Comparison of ENCODE assay signal across 1 cellular context in genomic region chr5:133510634-133511262, GRCh38.
A peak's percentile ranks its signal among the peaks of the same experiment; 100 is the strongest.
TF ChIP-seq lines count a peak whose summit lies in the region.

No MANE protein-coding gene starts in this region.

TF ChIP-seq in K562, 482 proteins besides CTCF, POLR2A, EP300 and RAD21 (continued from another document and continues in another):
- TF ChIP-seq E2F1 (CRISPR knock-in tag; IDR thresholded peaks at IDR 0.05) (no peak), NFATC3 (IDR thresholded peaks at IDR 0.05) (no peak), ZNF449 (CRISPR knock-in tag; IDR thresholded peaks at IDR 0.05) (no peak), ZNF77 (CRISPR knock-in tag; IDR thresholded peaks at IDR 0.05) (no peak), CAMTA2 (CRISPR knock-in tag; conservative IDR thresholded peaks at IDR 0.05) (no peak), NFE2 (IDR thresholded peaks at IDR 0.05; ENCODE audit: low read depth) (peak; percentile 97), NR2C1 (IDR thresholded peaks at IDR 0.05) (no peak), NR2C1 (tag; IDR thresholded peaks at IDR 0.05) (no peak), BRD9 (IDR thresholded peaks at IDR 0.05; ENCODE audit: low read depth, partially characterized antibody) (no peak), POLR2AphosphoS2 (IDR thresholded peaks at IDR 0.05; ENCODE audit: low read length) (no peak), YY1 (IDR thresholded peaks at IDR 0.05; ENCODE audit: borderline replicate concordance in 1 of 3, control insufficient read depth in 1 of 3, extremely low read depth in 1 of 3, insufficient read depth in 3 of 3, insufficient read length in 1 of 3, insufficient replicate concordance in 2 of 3, low read depth in 1 of 3, low read length in 2 of 3) (peak in 1 of 3 experiments; percentile 40), ZNF589 (CRISPR knock-in tag; IDR thresholded peaks at IDR 0.05; ENCODE audit: low read depth) (no peak), POLR2G (IDR thresholded peaks at IDR 0.05; ENCODE audit: low read depth, low read length) (no peak), ZMIZ1 (IDR thresholded peaks at IDR 0.05; ENCODE audit: low read depth in 2 of 2, low read length in 2 of 2) (no peak), ARNT (IDR thresholded peaks at IDR 0.05) (no peak), ZNF764 (CRISPR knock-in tag; IDR thresholded peaks at IDR 0.05; ENCODE audit: low read depth) (no peak), NKRF (IDR thresholded peaks at IDR 0.05; ENCODE audit: borderline replicate concordance) (no peak), DPF2 (IDR thresholded peaks at IDR 0.05) (peak; percentile 82), RAD51 (IDR thresholded peaks at IDR 0.05; ENCODE audit: borderline replicate concordance, low read depth) (no peak), PHF20 (IDR thresholded peaks at IDR 0.05; ENCODE audit: partially characterized antibody) (no peak), UBTF (IDR thresholded peaks at IDR 0.05; ENCODE audit: borderline replicate concordance in 1 of 2, low read depth in 2 of 2, low read length in 2 of 2) (0 out of 4 replicates have a peak, but pooled peaks of 1 of the 2 experiments have one; percentile 66), ZNF146 (CRISPR knock-in tag; IDR thresholded peaks at IDR 0.05; ENCODE audit: unreplicated experiment) (no peak), ELF4 (CRISPR knock-in tag; IDR thresholded peaks at IDR 0.05) (no peak), MNT (conservative IDR thresholded peaks at IDR 0.05) (0 out of 4 replicates have a peak, but pooled peaks of 1 of the 2 experiments have one; percentile 15), ZNF263 (CRISPR knock-in tag; IDR thresholded peaks at IDR 0.05; ENCODE audit: borderline replicate concordance) (no peak), ZNF507 (tag; conservative IDR thresholded peaks at IDR 0.05) (no peak), MGA (IDR thresholded peaks at IDR 0.05) (no peak), NCOA2 (IDR thresholded peaks at IDR 0.05; ENCODE audit: partially characterized antibody in 2 of 2) (no peak), ZNF778 (CRISPR knock-in tag; IDR thresholded peaks at IDR 0.05) (no peak), ZSCAN29 (IDR thresholded peaks at IDR 0.05) (no peak)
